ENCODE assay signal across 9 cellular contexts in the genomic region with DNA sequence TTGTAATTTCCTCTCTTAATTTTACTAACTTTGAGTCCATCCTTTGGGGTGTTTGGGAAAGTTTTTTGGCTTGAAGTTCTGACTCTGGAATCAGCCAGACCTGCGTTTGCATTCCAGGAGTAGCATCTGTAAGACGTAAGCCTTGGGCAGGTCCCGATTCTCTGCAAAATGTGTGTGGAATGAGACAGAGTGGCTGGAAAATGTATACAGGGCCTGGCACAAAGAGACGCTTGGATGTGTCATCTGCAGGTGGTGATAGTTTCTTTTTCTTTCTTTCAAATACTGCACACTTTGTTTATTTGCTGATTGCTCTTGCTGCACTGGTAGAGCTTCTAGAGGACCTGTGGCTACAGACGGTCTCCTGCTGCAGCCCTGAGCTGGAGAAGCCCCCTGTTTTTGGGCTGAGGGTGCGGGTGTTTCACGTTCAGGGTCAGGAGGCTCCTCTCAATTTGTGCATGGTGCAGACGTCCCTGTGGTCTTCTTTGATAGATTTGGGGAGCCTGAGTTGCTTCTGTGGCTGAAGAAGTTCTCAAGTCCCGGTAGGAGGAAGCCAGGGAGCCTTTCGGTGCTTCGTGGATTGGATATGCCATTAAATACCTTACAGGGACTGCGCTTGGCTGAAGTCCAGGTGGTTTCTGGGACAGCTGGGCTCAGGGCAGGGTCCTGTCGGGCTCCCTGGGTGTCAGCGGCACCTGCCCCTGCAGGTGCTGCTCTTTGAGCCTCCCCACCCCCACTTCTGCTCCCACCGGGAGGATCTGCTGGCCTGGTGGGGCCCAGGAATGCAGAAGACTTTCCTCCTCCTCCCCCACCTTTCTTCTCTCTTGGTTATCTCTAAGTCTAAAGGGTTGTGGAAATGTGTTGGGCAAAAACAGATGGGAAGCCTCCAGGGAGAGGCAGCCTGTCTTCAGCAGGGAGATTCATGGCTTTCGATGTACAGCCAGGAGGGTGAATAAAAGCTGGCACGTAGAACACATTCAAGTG. TPM values are rescaled to one million over a fixed set of nuclear protein-coding genes. Genes with fewer than 3 reads are reported as not detected.
DNase-seq lines count a peak whose midpoint lies in the region; ATAC-seq lines count a peak whose summit lies in the region.
"Had no signal": no experiment of that assay in that cellular context is flagged by ENCODE, and none has a peak within 500 bp of the region (broad histone marks: within the 10 kb centered on the region; RNA-seq: fewer than 3 reads in every experiment).

No MANE protein-coding gene starts in this region.

- peaks cover 57% of the 10 kb centered on the region for H3K27me3 Mint-ChIP-seq in central memory CD8-positive, alpha-beta T cell
- H3K27me3 Mint-ChIP-seq in T-helper 2 cell treated with Interferon-gamma antibody and Interleukin-4, amounts not matched to agents 5 μg/mL and 100 μg/mL, for 36 hours (ENCODE audit: low read depth): peaks cover 51% of the 10 kb centered on the region

- no peak overlapping the region for H3K4me3 Mint-ChIP-seq in central memory CD8-positive, alpha-beta T cell
- H3K4me3 Mint-ChIP-seq in T-helper 2 cell treated with Interferon-gamma antibody and Interleukin-4, amounts not matched to agents 5 μg/mL and 100 μg/mL, for 36 hours: no peak overlapping the region

- intact Hi-C loops in sciatic nerve (cut with DNase I): no loop called here

- no peaks in the 10 kb centered on the region for H3K36me3 Mint-ChIP-seq in central memory CD8-positive, alpha-beta T cell (ENCODE audit: insufficient read depth)
- H3K36me3 Mint-ChIP-seq in T-helper 2 cell treated with Interferon-gamma antibody and Interleukin-4, amounts not matched to agents 5 μg/mL and 100 μg/mL, for 36 hours (ENCODE audit: low read depth): no peaks in the 10 kb centered on the region

- DNase-seq in GM04503 (ENCODE audit: low read depth): peak; percentile 67
- DNase-seq in NCI-H2107 treated with DMSO at 0.1 percent for 48 hours (lab: John Stamatoyannopoulos, UW; ENCODE audit: unreplicated experiment): peak; percentile 80
- DNase-seq in central memory CD8-positive, alpha-beta T cell (ENCODE audit: low spot score in 2 of 2): peak; percentile 7 to 8
- DNase-seq in sciatic nerve (ENCODE audit: low spot score): peak; percentile 59
- no peak for DNase-seq in superior temporal gyrus (ENCODE audit: extremely low spot score)
- no peak for DNase-seq in activated CD4-positive, alpha-beta T cell treated with anti-CD3 and anti-CD28 coated beads for 1 hour
- DNase-seq in T-helper 2 cell treated with Interferon-gamma antibody and Interleukin-4, amounts not matched to agents 5 μg/mL and 100 μg/mL, for 36 hours (ENCODE audit: low spot score): no peak
- DNase-seq: activated naive CD4-positive, alpha-beta T cell treated with Interleukin-2 at 50 U/mL for 16 hours; hippocampal formation had no signal

- no peaks in the 10 kb centered on the region for H3K4me1 Mint-ChIP-seq in central memory CD8-positive, alpha-beta T cell
- H3K4me1 Mint-ChIP-seq in T-helper 2 cell treated with Interferon-gamma antibody and Interleukin-4, amounts not matched to agents 5 μg/mL and 100 μg/mL, for 36 hours (ENCODE audit: low read depth): peaks cover 2% of the 10 kb centered on the region

- H3K9me3 Mint-ChIP-seq in central memory CD8-positive, alpha-beta T cell: no peaks in the 10 kb centered on the region
- H3K9me3 Mint-ChIP-seq in T-helper 2 cell treated with Interferon-gamma antibody and Interleukin-4, amounts not matched to agents 5 μg/mL and 100 μg/mL, for 36 hours: no peaks in the 10 kb centered on the region

- no peak for ATAC-seq in central memory CD8-positive, alpha-beta T cell (replicated peaks; ENCODE audit: extremely low read depth, poor library complexity, severe bottlenecking)
- ATAC-seq in sciatic nerve: peak; percentile 34

- H3K27ac Mint-ChIP-seq in central memory CD8-positive, alpha-beta T cell (ENCODE audit: low read depth): no peak overlapping the region
- H3K27ac Mint-ChIP-seq in T-helper 2 cell treated with Interferon-gamma antibody and Interleukin-4, amounts not matched to agents 5 μg/mL and 100 μg/mL, for 36 hours: no peak overlapping the region

RNA-seq across cellular contexts. Expression of a gene that starts 44.1 kb away (rescaled TPM):
- 302 TPM for total RNA-seq in sciatic nerve

Comparison
In these comparisons a context has a peak if more than half of its experiments do, and no peak if none do; other contexts are left out.
1. DNase-seq: peak in GM04503 (single experiment), NCI-H2107 treated with DMSO at 0.1 percent for 48 hours (single experiment), central memory CD8-positive, alpha-beta T cell (2 of 2) and sciatic nerve (single experiment); none in superior temporal gyrus (single experiment), activated CD4-positive, alpha-beta T cell treated with anti-CD3 and anti-CD28 coated beads for 1 hour (single experiment) and T-helper 2 cell treated with Interferon-gamma antibody and Interleukin-4, amounts not matched to agents 5 μg/mL and 100 μg/mL, for 36 hours (single experiment).